Comparison of ENCODE assay signal across 21 cellular contexts in genomic region chr20:39943336-39943735, GRCh38.
DNase-seq lines count a peak whose midpoint lies in the region; ATAC-seq and TF ChIP-seq lines count a peak whose summit lies in the region.
"Had no signal": no experiment of that assay in that cellular context is flagged by ENCODE, and none has a peak within 500 bp of the region (broad histone marks: within the 10 kb centered on the region; RNA-seq: fewer than 3 reads in every experiment).

No MANE protein-coding gene starts in this region.

- no peak overlapping the region for H3K27ac ChIP-seq in RWPE2 (ENCODE audit: poor library complexity, severe bottlenecking)
- H3K27ac ChIP-seq: HL-60 had no signal

- DNase-seq in RWPE2 (ENCODE audit: low spot score) (no peak), epithelial cell of esophagus (ENCODE audit: low read depth) (peak; percentile 52), kidney tubule cell (ENCODE audit: low spot score) (peak; percentile 81)
- DNase-seq in activated CD8-positive, alpha-beta memory T cell treated with anti-CD3 and anti-CD28 coated beads, Interleukin-2, amount 50 U/mL, for 4 hours, result no peak
- DNase-seq: ACHN; BE2C; C1 segment of cervical spinal cord; CD4-positive, CD25-positive, alpha-beta regulatory T cell; CD8-positive, alpha-beta memory T cell; COR-L47; DMS 273 treated with DMSO at 0.1 percent for 48 hours; DMS53; DND-41; EL; HCEC 1CT had no signal

- no peaks in the 10 kb centered on the region for H3K9me3 ChIP-seq in RWPE2 (ENCODE audit: severe bottlenecking)
- H3K9me3 ChIP-seq: BE2C had no signal

- no peak overlapping the region for H3K4me3 ChIP-seq in RWPE2 (ENCODE audit: severe bottlenecking)
- no peak overlapping the region for H3K4me3 ChIP-seq in epithelial cell of esophagus (ENCODE audit: low read length)
- H3K4me3 ChIP-seq: GM12878, GM23338 had no signal

- H3K36me3 ChIP-seq in RWPE2 (ENCODE audit: low read depth), result no peaks in the 10 kb centered on the region
- H3K36me3 ChIP-seq: BE2C had no signal

- H3K4me1 ChIP-seq in RWPE2 (ENCODE audit: insufficient read depth, poor library complexity, severe bottlenecking), result no peaks in the 10 kb centered on the region
- H3K4me1 ChIP-seq: BE2C had no signal

- ATAC-seq in RWPE2 (ENCODE audit: low read depth) (0 out of 3 replicates have a peak, but pooled peaks have one; percentile 14), GM18867 (IDR thresholded peaks at IDR 0.05; ENCODE audit: unreplicated experiment) (no peak), GM18511 (IDR thresholded peaks at IDR 0.05; ENCODE audit: unreplicated experiment) (no peak), GM21576 (IDR thresholded peaks at IDR 0.05; ENCODE audit: unreplicated experiment) (no peak)
- ATAC-seq: GM12878, GM23338 had no signal

- TF ChIP-seq CTCF in RWPE2 (IDR thresholded peaks at IDR 0.05; ENCODE audit: poor library complexity, severe bottlenecking), result no peak
- no peak for TF ChIP-seq CTCF in epithelial cell of esophagus (IDR thresholded peaks at IDR 0.05; ENCODE audit: insufficient read depth, low read depth, low read length, missing control alignments)

- H3K27me3 ChIP-seq in RWPE2 (ENCODE audit: insufficient read depth, poor library complexity, severe bottlenecking), result no peaks in the 10 kb centered on the region
- H3K27me3 ChIP-seq: BE2C had no signal

Comparison
In these comparisons a context has a peak if more than half of its experiments do, and no peak if none do; other contexts are left out.
1. DNase-seq: peak in epithelial cell of esophagus (single experiment) and kidney tubule cell (single experiment); none in RWPE2 (single experiment) and activated CD8-positive, alpha-beta memory T cell treated with anti-CD3 and anti-CD28 coated beads, Interleukin-2, amount 50 U/mL, for 4 hours (single experiment).